Comparison of ENCODE assay signal across 24 cellular contexts in genomic region chr7:100077205-100077604, GRCh38. TPM values are rescaled to one million over a fixed set of nuclear protein-coding genes. Genes with fewer than 3 reads are reported as not detected.
DNase-seq lines count a peak whose midpoint lies in the region; ATAC-seq and TF ChIP-seq lines count a peak whose summit lies in the region.
"Had no signal": no experiment of that assay in that cellular context is flagged by ENCODE, and none has a peak within 500 bp of the region (broad histone marks: within the 10 kb centered on the region; RNA-seq: fewer than 3 reads in every experiment).

No MANE protein-coding gene starts in this region.

- no peak for DNase-seq in CD4-positive, CD25-positive, alpha-beta regulatory T cell
- no peak for DNase-seq in T-helper 17 cell
- DNase-seq in kidney tubule cell (ENCODE audit: low spot score): peak; percentile 44
- DNase-seq in progenitor cell of endocrine pancreas (ENCODE audit: low spot score, unreplicated experiment): no peak
- no peak for DNase-seq in stimulated activated CD4-positive, alpha-beta T cell treated with anti-CD3 and anti-CD28 coated beads, Interleukin-2, amount 100 ng/mL, for 24 hours
- DNase-seq in upper lobe of right lung: no peak
- DNase-seq: CD8-positive, alpha-beta memory T cell; DMS53; EL; GOT3; MV-4-11; NCI-H1417; NCI-H187; NCI-H2107; NCI-H510A treated with DMSO at 0.1 percent for 48 hours; NCI-H774; OCI-M1; SIG-M5 had no signal

- no peaks in the 10 kb centered on the region for H3K27me3 ChIP-seq in CD4-positive, CD25-positive, alpha-beta regulatory T cell (ENCODE audit: control insufficient read depth, insufficient read depth, low read length)
- H3K27me3 ChIP-seq in upper lobe of right lung: no peaks in the 10 kb centered on the region
- H3K27me3 ChIP-seq: BLaER1 had no signal

- no peak overlapping the region for H3K4me3 Mint-ChIP-seq in CD4-positive, CD25-positive, alpha-beta regulatory T cell
- H3K4me3 Mint-ChIP-seq in T-helper 17 cell: peak overlapping the region; percentile 39
- H3K4me3 Mint-ChIP-seq in progenitor cell of endocrine pancreas (ENCODE audit: low read depth): peak overlapping the region; percentile 41

- peaks cover 6 to 33% (median 17%) of the 10 kb centered on the region in 4 donors for H3K4me1 Mint-ChIP-seq in CD4-positive, CD25-positive, alpha-beta regulatory T cell
- H3K4me1 Mint-ChIP-seq in T-helper 17 cell (peaks cover 21% of the 10 kb centered on the region), progenitor cell of endocrine pancreas (ENCODE audit: low read depth) (peaks cover 12% of the 10 kb centered on the region)

- peak overlapping the region in 2 of 3 donors; percentile 44 to 62 for H3K27ac Mint-ChIP-seq in CD4-positive, CD25-positive, alpha-beta regulatory T cell
- H3K27ac Mint-ChIP-seq in T-helper 17 cell: no peak overlapping the region
- peak overlapping the region; percentile 95 for H3K27ac Mint-ChIP-seq in progenitor cell of endocrine pancreas

- H3K36me3 ChIP-seq in CD4-positive, CD25-positive, alpha-beta regulatory T cell (ENCODE audit: control insufficient read depth, insufficient read depth, low read length): peaks cover 60% of the 10 kb centered on the region
- peaks cover 75% of the 10 kb centered on the region for H3K36me3 ChIP-seq in upper lobe of right lung

- H3K27me3 Mint-ChIP-seq in CD4-positive, CD25-positive, alpha-beta regulatory T cell: peaks cover 4% of the 10 kb centered on the region
- H3K27me3 Mint-ChIP-seq in T-helper 17 cell (no peaks in the 10 kb centered on the region), progenitor cell of endocrine pancreas (no peaks in the 10 kb centered on the region)

- intact Hi-C loops in upper lobe of right lung (cut with DNase I): no loop called here

- peaks cover 22% of the 10 kb centered on the region for H3K4me1 ChIP-seq in CD4-positive, CD25-positive, alpha-beta regulatory T cell (ENCODE audit: control insufficient read depth, insufficient read depth, low read length, poor library complexity, severe bottlenecking)
- peaks cover 8% of the 10 kb centered on the region for H3K4me1 ChIP-seq in upper lobe of right lung

- H3K9me3 Mint-ChIP-seq in CD4-positive, CD25-positive, alpha-beta regulatory T cell: peaks cover 0 to 11% (median 0%) of the 10 kb centered on the region in 7 donors
- peaks cover 39% of the 10 kb centered on the region for H3K9me3 Mint-ChIP-seq in progenitor cell of endocrine pancreas (ENCODE audit: low read depth)

- TF ChIP-seq CTCF in progenitor cell of endocrine pancreas (IDR thresholded peaks at IDR 0.05; ENCODE audit: unreplicated experiment) (no peak), upper lobe of right lung (IDR thresholded peaks at IDR 0.05) (no peak)

- H3K9me3 ChIP-seq in CD4-positive, CD25-positive, alpha-beta regulatory T cell (ENCODE audit: control insufficient read depth in 2 of 2, low read length in 2 of 2): peaks cover 3 to 8% of the 10 kb centered on the region in 2 experiments
- no peaks in the 10 kb centered on the region for H3K9me3 ChIP-seq in T-helper 17 cell (ENCODE audit: control insufficient read depth, low read length, poor library complexity, severe bottlenecking)
- no peaks in the 10 kb centered on the region for H3K9me3 ChIP-seq in upper lobe of right lung

- H3K4me3 ChIP-seq in CD4-positive, CD25-positive, alpha-beta regulatory T cell (ENCODE audit: low read depth, low read length): no peak overlapping the region
- no peak overlapping the region for H3K4me3 ChIP-seq in upper lobe of right lung
- H3K4me3 ChIP-seq: A549, BLaER1, GM12878 had no signal

- H3K27ac ChIP-seq in CD4-positive, CD25-positive, alpha-beta regulatory T cell (ENCODE audit: insufficient read depth, low read length, poor library complexity, severe bottlenecking): no peak overlapping the region
- no peak overlapping the region for H3K27ac ChIP-seq in upper lobe of right lung
- H3K27ac ChIP-seq: A549, BLaER1, KMS-11, RWPE1 had no signal

- ATAC-seq in CD4-positive, CD25-positive, alpha-beta regulatory T cell (ENCODE audit: low read depth in 2 of 2): no peak
- no peak for ATAC-seq in T-helper 17 cell
- ATAC-seq in HG02763 (IDR thresholded peaks at IDR 0.05; ENCODE audit: unreplicated experiment): no peak
- ATAC-seq in upper lobe of right lung: no peak
- ATAC-seq: A549, GM12878 had no signal

- peaks cover 48% of the 10 kb centered on the region for H3K36me3 Mint-ChIP-seq in CD4-positive, CD25-positive, alpha-beta regulatory T cell
- H3K36me3 Mint-ChIP-seq in T-helper 17 cell (ENCODE audit: low read depth) (peaks cover 20% of the 10 kb centered on the region), progenitor cell of endocrine pancreas (ENCODE audit: insufficient read depth) (peaks cover 81% of the 10 kb centered on the region)

RNA-seq across cellular contexts. Expression of gene ZNF3, which starts 4.3 kb away (rescaled TPM):
- total RNA-seq in CD4-positive, CD25-positive, alpha-beta regulatory T cell: 29.2 TPM
- polyA plus RNA-seq in CD4-positive, CD25-positive, alpha-beta regulatory T cell: 10 to 100 TPM; 13.4 to 27.6 (median 20.7) TPM
- total RNA-seq in T-helper 17 cell (10 to 100 TPM; 42.3 to 45.2 TPM), progenitor cell of endocrine pancreas (91.8 and 95.1 TPM in 2 replicates), upper lobe of right lung (22.4 TPM)

RNA-seq across cellular contexts. Expression of gene COPS6, which starts 11.6 kb away (rescaled TPM):
- 74.4 TPM for total RNA-seq in CD4-positive, CD25-positive, alpha-beta regulatory T cell
- polyA plus RNA-seq in CD4-positive, CD25-positive, alpha-beta regulatory T cell: 100 to 1,000 TPM; 123 to 180 (median 144) TPM
- total RNA-seq in T-helper 17 cell (10 to 100 TPM; 62.5 to 64.7 TPM), progenitor cell of endocrine pancreas (110 and 113 TPM in 2 replicates), upper lobe of right lung (69.5 TPM)

RNA-seq across cellular contexts. Expression of gene MCM7, which starts 24.0 kb away (rescaled TPM):
- total RNA-seq in CD4-positive, CD25-positive, alpha-beta regulatory T cell: 82.0 TPM
- 10 to 100 TPM; 31.2 to 45.2 (median 35.8) TPM for polyA plus RNA-seq in CD4-positive, CD25-positive, alpha-beta regulatory T cell
- total RNA-seq in T-helper 17 cell: 100 to 1,000 TPM; 111 to 119 TPM
- total RNA-seq in progenitor cell of endocrine pancreas: 212 and 224 TPM in 2 replicates
- total RNA-seq in upper lobe of right lung: 48.7 TPM

RNA-seq across cellular contexts. Expression of gene AP4M1, which starts 24.2 kb away (rescaled TPM):
- 5.6 TPM for total RNA-seq in CD4-positive, CD25-positive, alpha-beta regulatory T cell
- 1 to 10 TPM; 2.6 to 6.4 (median 4.3) TPM for polyA plus RNA-seq in CD4-positive, CD25-positive, alpha-beta regulatory T cell
- total RNA-seq in T-helper 17 cell: 1 to 10 TPM; 8.6 to 9.3 TPM
- total RNA-seq in progenitor cell of endocrine pancreas: 34.0 and 36.0 TPM in 2 replicates
- total RNA-seq in upper lobe of right lung: 16.8 TPM

RNA-seq across cellular contexts. Expression of gene ZSCAN21, which starts 27.6 kb away (rescaled TPM):
- 6.0 TPM for total RNA-seq in CD4-positive, CD25-positive, alpha-beta regulatory T cell
- 1 to 10 TPM; 5.1 to 9.8 (median 8.6) TPM for polyA plus RNA-seq in CD4-positive, CD25-positive, alpha-beta regulatory T cell
- total RNA-seq in T-helper 17 cell (1 to 10 TPM; 4.2 to 5.2 TPM), progenitor cell of endocrine pancreas (20.7 and 22.8 TPM in 2 replicates), upper lobe of right lung (10.0 TPM)

Comparison
In these comparisons a context has a peak if more than half of its experiments do, and no peak if none do; other contexts are left out.
1. H3K4me3 Mint-ChIP-seq: peak in T-helper 17 cell (single experiment) and progenitor cell of endocrine pancreas (single experiment); none in CD4-positive, CD25-positive, alpha-beta regulatory T cell (0 of 4).